33 cellular contexts compared by ENCODE assay signal in the genomic region with DNA sequence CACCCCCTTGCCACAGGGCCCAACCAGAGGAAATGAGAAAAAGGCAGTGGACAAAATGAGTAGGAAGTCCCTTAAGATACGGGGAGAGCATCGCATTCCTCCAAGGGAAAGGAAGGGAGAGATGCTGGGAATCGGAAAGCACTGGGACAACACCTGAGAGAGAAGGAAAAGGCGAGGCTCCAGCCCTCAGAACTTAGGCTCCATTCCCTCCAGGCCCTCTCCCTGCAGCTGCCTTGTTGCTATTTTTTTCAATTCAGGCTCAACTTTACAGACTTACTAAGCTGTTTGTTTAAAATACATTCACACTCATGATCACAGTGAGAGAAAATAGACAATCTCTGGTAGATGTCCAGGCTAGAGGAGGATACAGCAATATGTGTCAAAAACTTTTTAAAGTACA.
"Had no signal": no experiment of that assay in that cellular context is flagged by ENCODE, and none has a peak within 500 bp of the region (broad histone marks: within the 10 kb centered on the region; RNA-seq: fewer than 3 reads in every experiment).

No MANE protein-coding gene starts in this region.

- H3K4me3 ChIP-seq: adrenal gland, body of pancreas, breast epithelium had no signal

- H3K27ac ChIP-seq: adrenal gland, body of pancreas, brain microvascular endothelial cell, breast epithelium, VCaP had no signal

- H3K36me3 ChIP-seq: adrenal gland, brain microvascular endothelial cell, breast epithelium had no signal

- ATAC-seq: activated CD8-positive, alpha-beta T cell treated with anti-CD3 and anti-CD28 coated beads for 36 hours; activated naive CD4-positive, alpha-beta T cell treated with anti-CD3 and anti-CD28 coated beads, Interleukin-2, amount 50 U/mL, for 72 hours; activated T-cell treated with anti-CD3 and anti-CD28 coated beads, Interleukin-2, amount 50 U/mL, for 4 hours; activated T-cell treated with anti-CD3 and anti-CD28 coated beads, Interleukin-2, amount 50 U/mL, for 72 hours; activated T-helper 17 cell treated with anti-CD3 and anti-CD28 coated beads, Interleukin-2, amount 50 U/mL, for 72 hours; body of pancreas had no signal

- DNase-seq: activated B cell treated with CpG ODN at 0.5 μM for 24 hours; activated CD4-positive, alpha-beta memory T cell treated with anti-CD3 and anti-CD28 coated beads for 36 hours; activated CD4-positive, alpha-beta T cell treated with anti-CD3 and anti-CD28 coated beads for 4 hours; activated CD4-positive, alpha-beta T cell treated with anti-CD3 and anti-CD28 coated beads, Interleukin-2, amount 10 ng/mL, durations not matched to agents 24 days and 14 days; activated CD4-positive, alpha-beta T cell treated with anti-CD3 and anti-CD28 coated beads, Interleukin-2, amount 50 U/mL, for 1 hour; activated CD4-positive, alpha-beta T cell treated with anti-CD3 and anti-CD28 coated beads, Interleukin-2, amount 50 U/mL, for 4 hours; activated CD4-positive, CD25-positive, alpha-beta regulatory T cell treated with anti-CD3 and anti-CD28 coated beads, Interleukin-2, amount 50 U/mL, for 72 hours; activated CD8-positive, alpha-beta memory T cell treated with anti-CD3 and anti-CD28 coated beads, Interleukin-2, amount 50 U/mL, for 4 hours; activated CD8-positive, alpha-beta T cell treated with anti-CD3 and anti-CD28 coated beads for 36 hours; activated effector memory CD4-positive, alpha-beta T cell treated with anti-CD3 and anti-CD28 coated beads, Interleukin-2, amount 50 U/mL, for 16 hours; activated gamma-delta T cell treated with Interleukin-2 at 50 U/mL for 16 hours; activated naive CD4-positive, alpha-beta T cell; activated naive CD4-positive, alpha-beta T cell treated with anti-CD3 and anti-CD28 coated beads for 36 hours; activated naive CD4-positive, alpha-beta T cell treated with anti-CD3 and anti-CD28 coated beads, Interleukin-2, amount 50 U/mL, for 16 hours; activated naive CD8-positive, alpha-beta T cell treated with anti-CD3 and anti-CD28 coated beads for 36 hours; activated T-cell treated with anti-CD3 and anti-CD28 coated beads for 4 hours; activated T-cell treated with anti-CD3 and anti-CD28 coated beads, Interleukin-2, amount 50 U/mL, for 1 hour; activated T-cell treated with anti-CD3 and anti-CD28 coated beads, Interleukin-2, amount 50 U/mL, for 4 hours; activated T-cell treated with anti-CD3 and anti-CD28 coated beads, Interleukin-2, amount 50 U/mL, for 72 hours; adrenal gland; amniotic stem cell; aorta; body of pancreas; central memory CD4-positive, alpha-beta T cell; T-helper 1 cell; T-helper 2 cell; T-helper 9 cell had no signal

- H3K9me3 ChIP-seq: adrenal gland, body of pancreas, breast epithelium had no signal

- FAIRE-seq: TTC549 had no signal

- H3K4me1 ChIP-seq: adrenal gland, body of pancreas, breast epithelium had no signal

- H3K27me3 ChIP-seq: body of pancreas had no signal
